13 cellular contexts compared by ENCODE assay signal in the genomic region with DNA sequence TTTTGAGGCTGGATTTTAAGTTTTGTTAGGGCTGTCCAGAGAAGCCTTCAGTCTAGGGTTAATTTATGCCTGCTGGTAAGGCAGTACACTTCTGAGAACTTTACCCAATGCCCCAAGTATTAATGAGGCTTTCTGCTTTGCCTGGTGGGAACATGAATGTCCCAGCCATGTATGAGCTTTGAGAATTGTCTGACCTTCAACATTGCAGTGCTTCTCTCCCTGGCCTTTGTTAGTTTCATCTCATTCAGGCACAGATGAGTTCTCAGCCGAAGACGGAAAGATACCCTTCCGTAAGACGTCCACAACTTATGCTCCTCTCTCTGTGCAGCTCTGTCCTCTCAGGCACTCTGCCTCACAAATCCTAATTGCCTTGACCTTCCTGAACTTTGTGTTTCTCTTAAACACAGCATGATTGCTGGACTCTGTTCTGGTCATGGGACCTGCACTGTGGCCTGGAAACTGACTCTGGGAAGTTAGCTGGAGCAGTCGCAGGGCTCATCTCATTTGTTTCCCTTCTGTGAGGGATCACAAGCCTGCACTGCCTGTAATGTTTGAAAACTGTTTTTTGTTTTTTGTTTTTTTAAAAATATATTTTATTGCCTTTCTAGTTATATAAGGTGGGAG. TPM values are rescaled to one million over a fixed set of nuclear protein-coding genes. Genes with fewer than 3 reads are reported as not detected.
DNase-seq lines count a peak whose midpoint lies in the region; ATAC-seq and TF ChIP-seq lines count a peak whose summit lies in the region.
"Had no signal": no experiment of that assay in that cellular context is flagged by ENCODE, and none has a peak within 500 bp of the region (broad histone marks: within the 10 kb centered on the region; RNA-seq: fewer than 3 reads in every experiment).

No MANE protein-coding gene starts in this region.

- no peaks in the 10 kb centered on the region for H4K20me1 ChIP-seq in osteoblast (ENCODE audit: insufficient read depth, low read length)

- peaks cover 42% of the 10 kb centered on the region for H3K79me2 ChIP-seq in osteoblast (ENCODE audit: insufficient read depth, low read length)

- ATAC-seq in left ventricle myocardium superior (peak; percentile 92), GM21367 (IDR thresholded peaks at IDR 0.05; ENCODE audit: unreplicated experiment) (no peak), GM18861 (IDR thresholded peaks at IDR 0.05; ENCODE audit: unreplicated experiment) (no peak), HG03442 (IDR thresholded peaks at IDR 0.05; ENCODE audit: unreplicated experiment) (no peak)

- H3K27me3 ChIP-seq in osteoblast (ENCODE audit: insufficient read depth, low read length), result no peaks in the 10 kb centered on the region
- H3K27me3 ChIP-seq in vagina, result no peaks in the 10 kb centered on the region
- H3K27me3 ChIP-seq: SJSA1 had no signal

- TF ChIP-seq CTCF in osteoblast (IDR thresholded peaks at IDR 0.05; ENCODE audit: extremely low read depth, low read depth, low read length) (no peak), vagina (IDR thresholded peaks at IDR 0.05) (no peak)

- H3K27ac ChIP-seq in caudate nucleus (ENCODE audit: low read depth, low read length) (peak overlapping the region; percentile 56), osteoblast (ENCODE audit: low read depth, low read length) (no peak overlapping the region), vagina (peak overlapping the region; percentile 72)
- H3K27ac ChIP-seq: SJSA1 had no signal

- H2AFZ ChIP-seq in osteoblast (ENCODE audit: low read length), result peak overlapping the region; percentile 62

- H3K9me3 ChIP-seq in osteoblast (ENCODE audit: low read depth, low read length), result no peaks in the 10 kb centered on the region
- no peaks in the 10 kb centered on the region for H3K9me3 ChIP-seq in vagina
- H3K9me3 ChIP-seq: SJSA1 had no signal

- no peaks in the 10 kb centered on the region for H3K36me3 ChIP-seq in osteoblast (ENCODE audit: insufficient read depth, low read length)
- H3K36me3 ChIP-seq in vagina, result no peaks in the 10 kb centered on the region
- H3K36me3 ChIP-seq: SJSA1 had no signal

- DNase-seq in caudate nucleus (lab: John Stamatoyannopoulos, UW), result peak in 9 of 61 donors; percentile 5 to 30 (median 9)
- peak; percentile 44 for DNase-seq in left ventricle myocardium superior
- DNase-seq in osteoblast (ENCODE audit: insufficient read length, low spot score, missing footprints), result peak; percentile 31
- no peak for DNase-seq in vagina (ENCODE audit: extremely low spot score in 2 of 2)
- DNase-seq: activated CD4-positive, alpha-beta memory T cell treated with anti-CD3 and anti-CD28 coated beads for 36 hours; glutamatergic neuron; NCI-H2107; stimulated activated naive CD4-positive, alpha-beta T cell had no signal

- H3K4me1 ChIP-seq in osteoblast (ENCODE audit: insufficient read depth, low read length) (peaks cover 4% of the 10 kb centered on the region), vagina (peaks cover 39% of the 10 kb centered on the region)
- H3K4me1 ChIP-seq: SJSA1 had no signal

- no peak for TF ChIP-seq POLR2A in vagina (IDR thresholded peaks at IDR 0.05)

- peak overlapping the region; percentile 49 for H3K4me2 ChIP-seq in osteoblast (ENCODE audit: insufficient read depth, low read length)

- intact Hi-C loops in left ventricle myocardium superior (cut with micrococcal nuclease) (no loop called here), vagina (cut with DNase I) (no loop called here)

- H3K4me3 ChIP-seq in osteoblast (ENCODE audit: insufficient read depth, low read length), result no peak overlapping the region
- no peak overlapping the region for H3K4me3 ChIP-seq in vagina
- H3K4me3 ChIP-seq: SJSA1 had no signal

RNA-seq across cellular contexts. Expression of a gene that starts 15.7 kb away (rescaled TPM):
- 120 TPM for total RNA-seq in left ventricle myocardium superior
- total RNA-seq in osteoblast, result 24.6 and 32.7 TPM in 2 replicates
- total RNA-seq in vagina, result 84.7 TPM

RNA-seq across cellular contexts. Expression of a gene that starts 26.1 kb away (rescaled TPM):
- total RNA-seq in left ventricle myocardium superior (not detected), osteoblast (0.72 and 0.88 TPM in 2 replicates), vagina (not detected)
- total RNA-seq: HT-29, SJSA1 had no signal

Comparison
In these comparisons a context has a peak if more than half of its experiments do, and no peak if none do; other contexts are left out.
1. DNase-seq: peak in left ventricle myocardium superior (single experiment) and osteoblast (single experiment); none in vagina (0 of 2).